Comparison of ENCODE assay signal across 8 cellular contexts in the genomic region with DNA sequence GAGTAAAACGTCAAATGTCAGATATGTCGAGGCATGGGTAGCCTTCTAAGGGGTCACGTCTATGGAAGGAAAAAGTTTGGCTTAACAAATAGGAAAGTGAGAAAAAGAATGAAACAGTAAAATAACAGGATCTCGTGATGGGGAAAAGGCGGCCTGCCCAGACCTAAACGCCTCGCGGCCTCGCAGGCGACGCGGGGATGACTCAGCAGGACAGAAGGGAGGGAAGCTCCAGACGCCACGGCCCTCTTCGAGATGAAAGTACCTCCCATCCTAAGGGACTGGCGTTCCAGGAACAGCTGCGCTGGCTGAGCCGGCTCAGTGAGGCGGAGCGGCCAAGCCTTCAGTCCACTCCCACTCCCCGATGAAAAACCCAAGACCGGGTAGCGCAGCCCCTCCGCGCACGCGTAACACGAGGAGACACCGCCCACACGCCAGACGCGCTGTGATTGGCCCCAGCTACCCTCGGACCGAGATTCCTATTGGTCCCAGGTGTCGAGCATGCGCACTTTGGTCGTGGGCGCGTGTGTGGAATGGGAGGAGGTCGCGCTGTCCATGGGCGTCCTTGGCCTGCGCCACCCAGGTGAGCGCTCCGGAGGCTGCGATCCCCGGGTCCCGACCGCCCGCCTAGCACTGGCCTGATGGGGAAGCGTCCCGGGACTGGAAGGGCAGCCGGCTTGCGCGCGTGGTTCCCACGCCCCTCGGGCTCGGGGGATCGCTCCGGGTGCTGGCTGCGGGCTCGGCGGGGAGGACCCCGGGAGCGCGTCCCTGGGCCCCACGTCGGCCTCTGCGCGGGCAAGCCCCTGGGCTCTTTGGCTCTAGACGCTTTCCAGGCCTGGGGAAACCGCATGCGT.
DNase-seq lines count a peak whose midpoint lies in the region; ATAC-seq and TF ChIP-seq lines count a peak whose summit lies in the region.

No MANE protein-coding gene starts in this region.

- peak; percentile 99 for DNase-seq in BJ (ENCODE audit: low read depth)
- peak; percentile 99 for DNase-seq in SW 1271 (lab: John Stamatoyannopoulos, UW)
- DNase-seq in left ventricle myocardium superior, result peak; percentile 97
- peak; percentile 97 for DNase-seq in sciatic nerve (ENCODE audit: low spot score)
- no peak for DNase-seq in dedifferentiated amniotic fluid mesenchymal stem cell (ENCODE audit: extremely low spot score)

- H3K4me3 ChIP-seq in BJ (ENCODE audit: low read depth, low read length) (peak overlapping the region; percentile 81), HUES48 (ENCODE audit: low read depth, low read length) (peak overlapping the region; percentile 69)

- H3K27ac ChIP-seq in HUES48 (ENCODE audit: low read depth, low read length) (no peak overlapping the region), angular gyrus (ENCODE audit: low read depth, low read length) (peak overlapping the region; percentile 90)

- CTCF ChIA-PET in BJ (lab: Yijun Ruan, JAX), result interaction anchor here (0.8 kb wide), 1 partner anchor 11 kb away, joined by 3 read pairs; no protein-coding TSS in a partner anchor

- H3K9me3 ChIP-seq in HUES48 (ENCODE audit: control insufficient read depth, insufficient read depth, low read length), result no peaks in the 10 kb centered on the region; the same call in 1 of the 2 replicates

- H3K36me3 ChIP-seq in BJ (ENCODE audit: control insufficient read depth, insufficient read depth, low read length) (peaks cover 3% of the 10 kb centered on the region), HUES48 (ENCODE audit: control insufficient read depth, insufficient read depth, low read length) (peaks cover 12% of the 10 kb centered on the region; the same call in 1 of the 2 replicates)

- H3K27me3 ChIP-seq in BJ (ENCODE audit: control insufficient read depth, insufficient read depth, low read length), result no peaks in the 10 kb centered on the region
- H3K27me3 ChIP-seq in HUES48 (ENCODE audit: control insufficient read depth, insufficient read depth, low read length), result peaks cover 7% of the 10 kb centered on the region; the same call in 1 of the 2 replicates

- POLR2A ChIA-PET in BJ (lab: Charles Lee), result interaction anchor here (0.7 kb wide), 1 partner anchor 579 kb away, joined by 3 read pairs; no protein-coding TSS in a partner anchor

- intact Hi-C loops in left ventricle myocardium superior (cut with micrococcal nuclease) (no loop called here), sciatic nerve (cut with DNase I) (no loop called here)

- no peak for TF ChIP-seq CTCF in BJ (IDR thresholded peaks at IDR 0.05; ENCODE audit: insufficient read depth, low read depth, low read length)

- peak; percentile 93 for ATAC-seq in GM19455 (IDR thresholded peaks at IDR 0.05; ENCODE audit: unreplicated experiment)
- ATAC-seq in left ventricle myocardium superior, result peak; percentile 100
- peak; percentile 99 for ATAC-seq in sciatic nerve

- peak overlapping the region; percentile 39; the same call in 1 of the 2 replicates for H3K9ac ChIP-seq in HUES48 (ENCODE audit: low read depth, low read length)

- H3K4me1 ChIP-seq in HUES48 (ENCODE audit: control insufficient read depth, insufficient read depth, low read length), result no peaks in the 10 kb centered on the region
